In genomic region chr16:88915639-88916327, GRCh38 we compare ENCODE assay signal across 2 cellular contexts.
TF ChIP-seq lines count a peak whose summit lies in the region.

No MANE protein-coding gene starts in this region.

TF ChIP-seq in HepG2, 621 proteins besides CTCF, POLR2A, EP300 and RAD21:
- no peak for TF ChIP-seq ZBTB2 (CRISPR knock-in tag; IDR thresholded peaks at IDR 0.05; ENCODE audit: low read depth)
- TF ChIP-seq BRF2 (CRISPR knock-in tag; IDR thresholded peaks at IDR 0.05), result no peak
- peak; percentile 54; the same call in 1 of the 2 replicates for TF ChIP-seq ZNF672 (CRISPR knock-in tag; IDR thresholded peaks at IDR 0.05)
- TF ChIP-seq ZNF768 (CRISPR knock-in tag; IDR thresholded peaks at IDR 0.05), result peak; percentile 78; the same call in 1 of the 2 replicates
- TF ChIP-seq MNT (IDR thresholded peaks at IDR 0.05), result peak; percentile 95
- 0 out of 2 replicates have a peak, but pooled peaks have one; percentile 30 for TF ChIP-seq ZNF589 (CRISPR knock-in tag; conservative IDR thresholded peaks at IDR 0.05)
- TF ChIP-seq FOXO4 (CRISPR knock-in tag; conservative IDR thresholded peaks at IDR 0.05), result 0 out of 2 replicates have a peak, but pooled peaks have one; percentile 16
- TF ChIP-seq SKIL (CRISPR knock-in tag; IDR thresholded peaks at IDR 0.05; ENCODE audit: borderline replicate concordance), result 0 out of 2 replicates have a peak, but pooled peaks have one; percentile 14
- no peak for TF ChIP-seq ZBTB49 (CRISPR knock-in tag; IDR thresholded peaks at IDR 0.05; ENCODE audit: borderline replicate concordance)
- TF ChIP-seq JUNB (CRISPR knock-in tag; IDR thresholded peaks at IDR 0.05; ENCODE audit: borderline replicate concordance), result 0 out of 2 replicates have a peak, but pooled peaks have one; percentile 18
- TF ChIP-seq ZNF775 (CRISPR knock-in tag; IDR thresholded peaks at IDR 0.05; ENCODE audit: borderline replicate concordance), result no peak
TF ChIP-seq in HepG2: peak in this region for 7.

TF ChIP-seq in GM12878, 131 proteins besides CTCF, POLR2A, EP300 and RAD21:
- TF ChIP-seq NR2C2 (IDR thresholded peaks at IDR 0.05; ENCODE audit: borderline replicate concordance, control insufficient read depth, insufficient read length, low read depth), result peak; percentile 41
- TF ChIP-seq JUNB (IDR thresholded peaks at IDR 0.05), result no peak
